1 cellular context compared by ENCODE assay signal in genomic region chr6:157304840-157305675, GRCh38.
TF ChIP-seq lines count a peak whose summit lies in the region.

No MANE protein-coding gene starts in this region.

TF ChIP-seq in GM23338, 12 proteins besides CTCF, POLR2A, EP300 and RAD21 (continued from another document):
- TF ChIP-seq ZNF114 (CRISPR knock-in tag; IDR thresholded peaks at IDR 0.05) (no peak), ETS1 (IDR thresholded peaks at IDR 0.05) (no peak), STAT1 (IDR thresholded peaks at IDR 0.05; ENCODE audit: unreplicated experiment) (no peak), JUNB (IDR thresholded peaks at IDR 0.05; ENCODE audit: unreplicated experiment) (no peak), NANOG (IDR thresholded peaks at IDR 0.05; ENCODE audit: borderline replicate concordance) (no peak), CREB1 (CRISPR knock-in tag; IDR thresholded peaks at IDR 0.05; ENCODE audit: low read depth) (no peak), POLR2AphosphoS5 (IDR thresholded peaks at IDR 0.05; ENCODE audit: low read depth) (no peak), ZNF462 (CRISPR knock-in tag; IDR thresholded peaks at IDR 0.05) (no peak), EZH2 (IDR thresholded peaks at IDR 0.05; ENCODE audit: low read depth, unreplicated experiment) (no peak)
